8 cellular contexts compared by ENCODE assay signal in genomic region chr6:30325150-30325872, GRCh38. TPM values are rescaled to one million over a fixed set of nuclear protein-coding genes. Genes with fewer than 3 reads are reported as not detected.
DNase-seq lines count a peak whose midpoint lies in the region; ATAC-seq and TF ChIP-seq lines count a peak whose summit lies in the region.

No MANE protein-coding gene starts in this region.

- H3K4me3 ChIP-seq in body of pancreas = peak overlapping the region; percentile 57 to 72

- no peaks in the 10 kb centered on the region for H3K9me3 ChIP-seq in body of pancreas

- H3K4me1 ChIP-seq in body of pancreas = peaks cover 34% of the 10 kb centered on the region

- H3K27ac ChIP-seq in body of pancreas = peak overlapping the region; percentile 90 to 99 (median 93)

- no peak for TF ChIP-seq CTCF in body of pancreas (IDR thresholded peaks at IDR 0.05)

- intact Hi-C loops in body of pancreas (cut with DNase I) = no loop called here

- no peak for TF ChIP-seq POLR2A in body of pancreas (IDR thresholded peaks at IDR 0.05)

- ATAC-seq in HG03460 (IDR thresholded peaks at IDR 0.05; ENCODE audit: unreplicated experiment) (peak; percentile 45), body of pancreas (peak; percentile 11)

- DNase-seq in NCI-H1092 (lab: John Stamatoyannopoulos, UW) (peak; percentile 1), NCI-H1092 treated with DMSO at 0.1 percent for 48 hours (lab: John Stamatoyannopoulos, UW) (no peak), SW 1271 (lab: John Stamatoyannopoulos, UW) (peak; percentile 42 to 70), body of pancreas (peak in 3 of 4 donors; percentile 38 to 54 (median 54)), kidney glomerular epithelial cell (lab: John Stamatoyannopoulos, UW) (peak; percentile 42), KG1 (lab: John Stamatoyannopoulos, UW) (no peak)
- DNase-seq in stimulated activated CD4-positive, alpha-beta T cell treated with anti-CD3 and anti-CD28 coated beads, Interleukin-4, amount 100 ng/mL, for 48 hours (ENCODE audit: low read depth in 2 of 2) = peak; percentile 72 to 85

- no peaks in the 10 kb centered on the region for H3K27me3 ChIP-seq in body of pancreas

- WGBS in body of pancreas, 2 donors = 3 to 6% methylated on average over 10 of the region's 10 CpGs

- peaks cover 0 to 5% of the 10 kb centered on the region in 2 donors for H3K36me3 ChIP-seq in body of pancreas (replicated peaks in 1 of 2; ENCODE audit: insufficient read depth in 1 of 2, low read depth in 2 of 2)

RNA-seq across cellular contexts. Expression of gene TRIM39, which starts 1.4 kb away (rescaled TPM):
- total RNA-seq in body of pancreas = 10 to 100 TPM in 1 of 2 donors, 1 to 10 TPM in 1; 7.5 to 15.8 TPM

RNA-seq across cellular contexts. Expression of gene RPP21, which starts 19.6 kb away (rescaled TPM):
- 10 to 100 TPM; 52.1 to 77.6 TPM for total RNA-seq in body of pancreas

Comparison
In these comparisons a context has a peak if more than half of its experiments do, and no peak if none do; other contexts are left out.
1. DNase-seq: peak in NCI-H1092 (single experiment), SW 1271 (2 of 2), body of pancreas (3 of 4), kidney glomerular epithelial cell (single experiment) and stimulated activated CD4-positive, alpha-beta T cell treated with anti-CD3 and anti-CD28 coated beads, Interleukin-4, amount 100 ng/mL, for 48 hours (2 of 2); none in NCI-H1092 treated with DMSO at 0.1 percent for 48 hours (single experiment) and KG1 (single experiment).